In the genomic region with DNA sequence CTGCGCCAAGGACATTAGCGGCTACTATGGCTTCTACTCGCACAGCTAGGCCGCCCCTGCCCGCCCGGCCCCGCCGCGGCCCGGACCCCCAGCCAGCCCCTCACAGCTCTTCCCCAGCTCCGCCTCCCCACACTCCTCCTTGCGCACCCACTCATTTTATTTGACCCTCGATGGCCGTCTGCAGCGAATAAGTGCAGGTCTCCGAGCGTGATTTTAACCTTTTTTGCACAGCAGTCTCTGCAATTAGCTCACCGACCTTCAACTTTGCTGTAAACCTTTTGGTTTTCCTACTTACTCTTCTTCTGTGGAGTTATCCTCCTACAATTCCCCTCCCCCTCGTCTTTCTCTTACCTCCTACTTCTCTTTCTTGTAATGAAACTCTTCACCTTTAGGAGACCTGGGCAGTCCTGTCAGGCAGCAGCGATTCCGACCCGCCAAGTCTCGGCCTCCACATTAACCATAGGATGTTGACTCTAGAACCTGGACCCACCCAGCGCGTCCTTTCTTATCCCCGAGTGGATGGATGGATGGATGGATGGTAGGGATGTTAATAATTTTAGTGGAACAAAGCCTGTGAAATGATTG, we compare ENCODE assay signal across 9 cellular contexts. TPM values are rescaled to one million over a fixed set of nuclear protein-coding genes. Genes with fewer than 3 reads are reported as not detected.
DNase-seq lines count a peak whose midpoint lies in the region; ATAC-seq and TF ChIP-seq lines count a peak whose summit lies in the region.
"Had no signal": no experiment of that assay in that cellular context is flagged by ENCODE, and none has a peak within 500 bp of the region (broad histone marks: within the 10 kb centered on the region; RNA-seq: fewer than 3 reads in every experiment).

No MANE protein-coding gene starts in this region.

- peaks cover 13 to 43% (median 27%) of the 10 kb centered on the region in 4 donors for H3K4me1 Mint-ChIP-seq in CD4-positive, alpha-beta memory T cell
- peaks cover 23% of the 10 kb centered on the region for H3K4me1 Mint-ChIP-seq in endothelial cell (ENCODE audit: unreplicated experiment)

- H3K27ac Mint-ChIP-seq in CD4-positive, alpha-beta memory T cell = peak overlapping the region in 4 of 7 donors; percentile 14 to 56 (median 36)
- peak overlapping the region; percentile 44 for H3K27ac Mint-ChIP-seq in endothelial cell (ENCODE audit: unreplicated experiment)

- peaks cover 19% of the 10 kb centered on the region for H3K4me1 ChIP-seq in CD4-positive, alpha-beta memory T cell (ENCODE audit: insufficient read depth, low read length)
- no peaks in the 10 kb centered on the region for H3K4me1 ChIP-seq in osteoblast (ENCODE audit: insufficient read depth, low read length)

- peak overlapping the region; percentile 68 to 90 (median 75) for H3K4me3 Mint-ChIP-seq in CD4-positive, alpha-beta memory T cell
- H3K4me3 Mint-ChIP-seq in endothelial cell (ENCODE audit: unreplicated experiment) = peak overlapping the region; percentile 72

- intact Hi-C loops in CD4-positive, alpha-beta memory T cell (cut with micrococcal nuclease) = no loop called here

- H4K20me1 ChIP-seq in osteoblast (ENCODE audit: insufficient read depth, low read length) = no peaks in the 10 kb centered on the region

- H2AFZ ChIP-seq in osteoblast (ENCODE audit: low read length) = no peak overlapping the region

- peaks cover 0 to 3% of the 10 kb centered on the region in 2 donors for H3K36me3 Mint-ChIP-seq in CD4-positive, alpha-beta memory T cell
- peaks cover 4% of the 10 kb centered on the region for H3K36me3 Mint-ChIP-seq in endothelial cell (ENCODE audit: low read depth, unreplicated experiment)

- H3K9me3 ChIP-seq in CD4-positive, alpha-beta memory T cell (ENCODE audit: control insufficient read depth in 1 of 2, low read length in 2 of 2) = no peaks in the 10 kb centered on the region
- no peaks in the 10 kb centered on the region for H3K9me3 ChIP-seq in osteoblast (ENCODE audit: low read depth, low read length)

- no peak overlapping the region for H3K4me3 ChIP-seq in CD4-positive, alpha-beta memory T cell (ENCODE audit: low read length in 2 of 2)
- peak overlapping the region; percentile 30 for H3K4me3 ChIP-seq in osteoblast (ENCODE audit: insufficient read depth, low read length)

- no peak overlapping the region for H3K27ac ChIP-seq in CD4-positive, alpha-beta memory T cell (ENCODE audit: low read depth, low read length)
- no peak overlapping the region for H3K27ac ChIP-seq in osteoblast (ENCODE audit: low read depth, low read length)

- POLR2A ChIA-PET in CD4-positive, alpha-beta memory T cell (lab: Charles Lee; ENCODE audit: partially characterized antibody) = no interaction called here

- peaks cover 67 to 78% of the 10 kb centered on the region in 2 donors for H3K27me3 Mint-ChIP-seq in CD4-positive, alpha-beta memory T cell
- H3K27me3 Mint-ChIP-seq in endothelial cell (ENCODE audit: unreplicated experiment) = peaks cover 56% of the 10 kb centered on the region

- no peaks in the 10 kb centered on the region for H3K79me2 ChIP-seq in osteoblast (ENCODE audit: insufficient read depth, low read length)

- no peaks in the 10 kb centered on the region for H3K36me3 ChIP-seq in CD4-positive, alpha-beta memory T cell (ENCODE audit: insufficient read depth, low read length)
- no peaks in the 10 kb centered on the region for H3K36me3 ChIP-seq in osteoblast (ENCODE audit: insufficient read depth, low read length)

- H3K9me3 Mint-ChIP-seq in CD4-positive, alpha-beta memory T cell = peaks cover 0 to 41% (median 18%) of the 10 kb centered on the region in 8 donors
- H3K9me3 Mint-ChIP-seq in endothelial cell (ENCODE audit: unreplicated experiment) = no peaks in the 10 kb centered on the region

- H3K4me2 ChIP-seq in osteoblast (ENCODE audit: insufficient read depth, low read length) = peak overlapping the region; percentile 27

- H3K27me3 ChIP-seq in CD4-positive, alpha-beta memory T cell (ENCODE audit: insufficient read depth, low read length) = peaks cover 78% of the 10 kb centered on the region
- H3K27me3 ChIP-seq in osteoblast (ENCODE audit: insufficient read depth, low read length) = peaks cover 96% of the 10 kb centered on the region

- peak in 1 of 5 donors; percentile 5 for DNase-seq in CD4-positive, alpha-beta memory T cell
- peak; percentile 51 for DNase-seq in NCI-H2227 (lab: John Stamatoyannopoulos, UW; ENCODE audit: unreplicated experiment)
- DNase-seq in endothelial cell (ENCODE audit: low spot score) = no peak
- DNase-seq in osteoblast (ENCODE audit: insufficient read length, low spot score, missing footprints) = no peak
- no peak for DNase-seq in DMS 273 treated with DMSO at 0.1 percent for 48 hours (lab: John Stamatoyannopoulos, UW)
- DNase-seq in SW 1271 (lab: John Stamatoyannopoulos, UW) = no peak
- no peak for DNase-seq in pons (ENCODE audit: low spot score)
- DNase-seq: NCI-H1417 treated with DMSO at 0.1 percent for 48 hours had no signal

- CTCF ChIA-PET in CD4-positive, alpha-beta memory T cell (lab: Charles Lee; ENCODE audit: partially characterized antibody) = no interaction called here

- ATAC-seq in GM18870 (IDR thresholded peaks at IDR 0.05; ENCODE audit: unreplicated experiment) = no peak

- TF ChIP-seq CTCF in endothelial cell (IDR thresholded peaks at IDR 0.05; ENCODE audit: unreplicated experiment) = no peak
- TF ChIP-seq CTCF in osteoblast (IDR thresholded peaks at IDR 0.05; ENCODE audit: extremely low read depth, low read depth, low read length) = no peak

RNA-seq across cellular contexts. Expression of a gene that starts 8.2 kb away (rescaled TPM):
- not detected for total RNA-seq in CD4-positive, alpha-beta memory T cell
- not detected for polyA plus RNA-seq in CD4-positive, alpha-beta memory T cell
- total RNA-seq in endothelial cell (ENCODE audit: unreplicated experiment) (0.08 TPM), osteoblast (under 0.01 TPM in 1 of 2 replicates, not detected in the other)
